In the genomic region with DNA sequence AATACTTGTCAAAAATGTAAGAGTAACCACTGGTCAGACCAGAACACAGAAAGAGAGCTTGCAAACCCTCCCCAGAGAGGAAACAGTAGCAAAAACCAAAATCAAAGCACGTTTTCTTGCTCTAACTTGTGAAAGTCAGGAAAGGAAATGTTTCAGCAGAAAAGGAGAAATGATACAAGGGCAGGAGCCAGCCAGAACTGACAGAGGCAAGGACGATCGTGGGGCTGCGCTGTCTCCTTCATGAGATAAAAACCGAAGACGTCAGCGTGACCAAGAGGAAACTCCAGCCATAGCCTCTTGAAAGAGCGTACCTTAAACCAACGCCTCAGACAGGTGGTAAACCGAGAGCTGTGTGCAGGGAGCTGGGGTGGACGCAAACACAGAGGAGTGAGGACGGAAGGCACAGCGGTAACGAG, we compare ENCODE assay signal across 11 cellular contexts. TPM values are rescaled to one million over a fixed set of nuclear protein-coding genes. Genes with fewer than 3 reads are reported as not detected.
DNase-seq lines count a peak whose midpoint lies in the region; ATAC-seq and TF ChIP-seq lines count a peak whose summit lies in the region.
"Had no signal": no experiment of that assay in that cellular context is flagged by ENCODE, and none has a peak within 500 bp of the region (broad histone marks: within the 10 kb centered on the region; RNA-seq: fewer than 3 reads in every experiment).

No MANE protein-coding gene starts in this region.

- POLR2A ChIA-PET in WTC11 (lab: Charles Lee), result interaction anchor here (0.7 kb wide), 1 partner anchor 1604 kb away, joined by 7 read pairs; no protein-coding TSS in a partner anchor

- no peak for TF ChIP-seq CTCF in WTC11 (IDR thresholded peaks at IDR 0.05)

- DNase-seq in WTC11 (ENCODE audit: low spot score) (no peak), LoVo (ENCODE audit: low spot score) (no peak), kidney tubule cell (ENCODE audit: low spot score) (no peak), activated gamma-delta T cell treated with Interleukin-2 at 50 U/mL for 16 hours (no peak)
- DNase-seq in activated T-helper 1 cell treated with anti-CD3 and anti-CD28 coated beads, Interleukin-12 subunit alpha, Interleukin-12 subunit beta, Interleukin-2, Interleukin-4 antibody, amounts not matched to agents 30 ng/mL and 10 ng/mL and 1 ng/mL, durations not matched to agents 14 hours and 24 hours and 36 hours (ENCODE audit: low spot score), result no peak
- DNase-seq: amygdala, head of caudate nucleus, Kasumi-1 had no signal

- peak overlapping the region; percentile 84 for H3K27ac Mint-ChIP-seq in WTC11
- no peak overlapping the region for H3K27ac Mint-ChIP-seq in activated T-helper 1 cell treated with anti-CD3 and anti-CD28 coated beads, Interleukin-12 subunit alpha, Interleukin-12 subunit beta, Interleukin-2, Interleukin-4 antibody, amounts not matched to agents 30 ng/mL and 10 ng/mL and 1 ng/mL, durations not matched to agents 14 hours and 24 hours and 36 hours

- H3K4me1 Mint-ChIP-seq in WTC11, result no peaks in the 10 kb centered on the region
- no peaks in the 10 kb centered on the region for H3K4me1 Mint-ChIP-seq in activated T-helper 1 cell treated with anti-CD3 and anti-CD28 coated beads, Interleukin-12 subunit alpha, Interleukin-12 subunit beta, Interleukin-2, Interleukin-4 antibody, amounts not matched to agents 30 ng/mL and 10 ng/mL and 1 ng/mL, durations not matched to agents 14 hours and 24 hours and 36 hours (ENCODE audit: low read depth)

- H3K27me3 Mint-ChIP-seq in WTC11 (ENCODE audit: low read depth), result no peaks in the 10 kb centered on the region
- no peaks in the 10 kb centered on the region for H3K27me3 Mint-ChIP-seq in activated T-helper 1 cell treated with anti-CD3 and anti-CD28 coated beads, Interleukin-12 subunit alpha, Interleukin-12 subunit beta, Interleukin-2, Interleukin-4 antibody, amounts not matched to agents 30 ng/mL and 10 ng/mL and 1 ng/mL, durations not matched to agents 14 hours and 24 hours and 36 hours (ENCODE audit: insufficient read depth)

- peak; percentile 22 for TF ChIP-seq POLR2A in GM15510 (IDR thresholded peaks at IDR 0.05; ENCODE audit: borderline replicate concordance, extremely low read depth, insufficient read length)

- peaks cover 48% of the 10 kb centered on the region for H3K36me3 Mint-ChIP-seq in WTC11
- no peaks in the 10 kb centered on the region for H3K36me3 Mint-ChIP-seq in activated T-helper 1 cell treated with anti-CD3 and anti-CD28 coated beads, Interleukin-12 subunit alpha, Interleukin-12 subunit beta, Interleukin-2, Interleukin-4 antibody, amounts not matched to agents 30 ng/mL and 10 ng/mL and 1 ng/mL, durations not matched to agents 14 hours and 24 hours and 36 hours (ENCODE audit: low read depth)

- intact Hi-C loops in activated T-helper 1 cell treated with anti-CD3 and anti-CD28 coated beads, Interleukin-12 subunit alpha, Interleukin-12 subunit beta, Interleukin-2, Interleukin-4 antibody, amounts not matched to agents 30 ng/mL and 10 ng/mL and 1 ng/mL, durations not matched to agents 14 hours and 24 hours and 36 hours (cut with micrococcal nuclease), result no loop called here

- H3K9me3 Mint-ChIP-seq in WTC11, result no peaks in the 10 kb centered on the region
- no peaks in the 10 kb centered on the region for H3K9me3 Mint-ChIP-seq in activated T-helper 1 cell treated with anti-CD3 and anti-CD28 coated beads, Interleukin-12 subunit alpha, Interleukin-12 subunit beta, Interleukin-2, Interleukin-4 antibody, amounts not matched to agents 30 ng/mL and 10 ng/mL and 1 ng/mL, durations not matched to agents 14 hours and 24 hours and 36 hours

- no peak overlapping the region for H3K4me3 Mint-ChIP-seq in WTC11
- no peak overlapping the region for H3K4me3 Mint-ChIP-seq in activated T-helper 1 cell treated with anti-CD3 and anti-CD28 coated beads, Interleukin-12 subunit alpha, Interleukin-12 subunit beta, Interleukin-2, Interleukin-4 antibody, amounts not matched to agents 30 ng/mL and 10 ng/mL and 1 ng/mL, durations not matched to agents 14 hours and 24 hours and 36 hours

- CTCF ChIA-PET in WTC11 (lab: Charles Lee), result interaction anchor here (0.8 kb wide), 1 partner anchor 43 kb away, joined by 3 read pairs; no protein-coding TSS in a partner anchor

- ATAC-seq in GM21390 (IDR thresholded peaks at IDR 0.05; ENCODE audit: unreplicated experiment) (peak; percentile 79), HG03196 (IDR thresholded peaks at IDR 0.05; ENCODE audit: unreplicated experiment) (peak; percentile 65), WTC11 (no peak)

TF ChIP-seq in WTC11, 78 proteins besides CTCF, POLR2A, EP300 and RAD21:
- TF ChIP-seq ZNF396 (CRISPR knock-in tag; IDR thresholded peaks at IDR 0.05; ENCODE audit: borderline replicate concordance), result no peak

RNA-seq across cellular contexts. Expression of a gene that starts 27.5 kb away (rescaled TPM):
- total RNA-seq in WTC11 (2021), result 298 to 329 TPM (median 323 TPM) in 3 replicates
- 0.83 and 1.2 TPM in 2 replicates for total RNA-seq in activated T-helper 1 cell treated with anti-CD3 and anti-CD28 coated beads, Interleukin-12 subunit alpha, Interleukin-12 subunit beta, Interleukin-2, Interleukin-4 antibody, amounts not matched to agents 30 ng/mL and 10 ng/mL and 1 ng/mL, durations not matched to agents 14 hours and 24 hours and 36 hours

RNA-seq across cellular contexts. Expression of a gene that starts 36.9 kb away (rescaled TPM):
- 146 to 160 TPM (median 147 TPM) in 3 replicates for total RNA-seq in WTC11 (2021)
- 181 and 188 TPM in 2 replicates for total RNA-seq in activated T-helper 1 cell treated with anti-CD3 and anti-CD28 coated beads, Interleukin-12 subunit alpha, Interleukin-12 subunit beta, Interleukin-2, Interleukin-4 antibody, amounts not matched to agents 30 ng/mL and 10 ng/mL and 1 ng/mL, durations not matched to agents 14 hours and 24 hours and 36 hours

RNA-seq across cellular contexts. Expression of a gene that starts 47.2 kb away (rescaled TPM):
- total RNA-seq in WTC11 (2021), result 2,016 to 2,119 TPM (median 2,047 TPM) in 3 replicates
- 1,907 and 1,920 TPM in 2 replicates for total RNA-seq in activated T-helper 1 cell treated with anti-CD3 and anti-CD28 coated beads, Interleukin-12 subunit alpha, Interleukin-12 subunit beta, Interleukin-2, Interleukin-4 antibody, amounts not matched to agents 30 ng/mL and 10 ng/mL and 1 ng/mL, durations not matched to agents 14 hours and 24 hours and 36 hours

Comparison
In these comparisons a context has a peak if more than half of its experiments do, and no peak if none do; other contexts are left out.
1. RNA of a gene that starts 27.5 kb away (total RNA-seq): 298 to 329 TPM in WTC11; 0.83 to 1.2 TPM in activated T-helper 1 cell treated with anti-CD3 and anti-CD28 coated beads, Interleukin-12 subunit alpha, Interleukin-12 subunit beta, Interleukin-2, Interleukin-4 antibody, amounts not matched to agents 30 ng/mL and 10 ng/mL and 1 ng/mL, durations not matched to agents 14 hours and 24 hours and 36 hours; every median in the first group is over 100 times any median in the second.